Comparison of ENCODE assay signal across 8 cellular contexts in genomic region chr11:66268953-66269906, GRCh38. TPM values are rescaled to one million over a fixed set of nuclear protein-coding genes. Genes with fewer than 3 reads are reported as not detected.
A peak's percentile ranks its signal among the peaks of the same experiment; 100 is the strongest.
DNase-seq lines count a peak whose midpoint lies in the region; ATAC-seq and TF ChIP-seq lines count a peak whose summit lies in the region.

No MANE protein-coding gene starts in this region.

- peak overlapping the region; percentile 17; the same call in 1 of the 2 replicates for H2AFZ ChIP-seq in KMS-11 (ENCODE audit: low read depth)

- H3K4me1 ChIP-seq in KMS-11 (ENCODE audit: low read depth, poor library complexity, severe bottlenecking): peaks cover 21% of the 10 kb centered on the region
- H3K4me1 ChIP-seq in right atrium auricular region: peaks cover 0 to 30% of the 10 kb centered on the region in 2 donors
- peaks cover 19 to 27% of the 10 kb centered on the region in 2 donors for H3K4me1 ChIP-seq in gastrocnemius medialis

- no peak for TF ChIP-seq POLR2A in gastrocnemius medialis (IDR thresholded peaks at IDR 0.05)

- DNase-seq in EL (peak; percentile 72), right atrium auricular region (ENCODE audit: low spot score) (no peak), gastrocnemius medialis (no peak)
- DNase-seq in activated T-helper 1 cell treated with anti-CD3 and anti-CD28 coated beads, Interleukin-12 subunit alpha, Interleukin-12 subunit beta, Interleukin-2, Interleukin-4 antibody, amounts not matched to agents 30 ng/mL and 10 ng/mL and 1 ng/mL, durations not matched to agents 14 hours and 24 hours and 36 hours (ENCODE audit: low spot score): no peak

- H3K9me3 ChIP-seq in right atrium auricular region (no peaks in the 10 kb centered on the region), gastrocnemius medialis (no peaks in the 10 kb centered on the region)

- H3K4me3 Mint-ChIP-seq in activated T-helper 1 cell treated with anti-CD3 and anti-CD28 coated beads, Interleukin-12 subunit alpha, Interleukin-12 subunit beta, Interleukin-2, Interleukin-4 antibody, amounts not matched to agents 30 ng/mL and 10 ng/mL and 1 ng/mL, durations not matched to agents 14 hours and 24 hours and 36 hours: peak overlapping the region; percentile 90

- H3K9me3 Mint-ChIP-seq in activated T-helper 1 cell treated with anti-CD3 and anti-CD28 coated beads, Interleukin-12 subunit alpha, Interleukin-12 subunit beta, Interleukin-2, Interleukin-4 antibody, amounts not matched to agents 30 ng/mL and 10 ng/mL and 1 ng/mL, durations not matched to agents 14 hours and 24 hours and 36 hours: no peaks in the 10 kb centered on the region

- TF ChIP-seq CTCF in KMS-11 (conservative IDR thresholded peaks at IDR 0.05; ENCODE audit: low read depth, low read length): peak; percentile 14
- peak in 1 of 2 donors; percentile 10 for TF ChIP-seq CTCF in right atrium auricular region (IDR thresholded peaks at IDR 0.05)
- no peak for TF ChIP-seq CTCF in gastrocnemius medialis (IDR thresholded peaks at IDR 0.05 in 4 of 5, conservative IDR thresholded peaks at IDR 0.05 in 1 of 5)

- peak overlapping the region; percentile 36 for H3K4me2 ChIP-seq in KMS-11

- peaks cover 2% of the 10 kb centered on the region for H3K27me3 Mint-ChIP-seq in activated T-helper 1 cell treated with anti-CD3 and anti-CD28 coated beads, Interleukin-12 subunit alpha, Interleukin-12 subunit beta, Interleukin-2, Interleukin-4 antibody, amounts not matched to agents 30 ng/mL and 10 ng/mL and 1 ng/mL, durations not matched to agents 14 hours and 24 hours and 36 hours (ENCODE audit: insufficient read depth)

- H3K27me3 ChIP-seq in KMS-11 (ENCODE audit: insufficient read depth, low read depth): no peaks in the 10 kb centered on the region
- H3K27me3 ChIP-seq in right atrium auricular region: no peaks in the 10 kb centered on the region
- H3K27me3 ChIP-seq in gastrocnemius medialis: no peaks in the 10 kb centered on the region

- ATAC-seq in gastrocnemius medialis (peak in 1 of 2 donors; percentile 1), HG02973 (IDR thresholded peaks at IDR 0.05; ENCODE audit: unreplicated experiment) (no peak), HG03095 (IDR thresholded peaks at IDR 0.05; ENCODE audit: unreplicated experiment) (no peak), GM19455 (IDR thresholded peaks at IDR 0.05; ENCODE audit: unreplicated experiment) (no peak)

- peaks cover 22% of the 10 kb centered on the region for H3K36me3 Mint-ChIP-seq in activated T-helper 1 cell treated with anti-CD3 and anti-CD28 coated beads, Interleukin-12 subunit alpha, Interleukin-12 subunit beta, Interleukin-2, Interleukin-4 antibody, amounts not matched to agents 30 ng/mL and 10 ng/mL and 1 ng/mL, durations not matched to agents 14 hours and 24 hours and 36 hours (ENCODE audit: low read depth)

- H3K79me2 ChIP-seq in KMS-11 (ENCODE audit: insufficient read depth, low read depth): peaks cover 31% of the 10 kb centered on the region

- intact Hi-C loops in activated T-helper 1 cell treated with anti-CD3 and anti-CD28 coated beads, Interleukin-12 subunit alpha, Interleukin-12 subunit beta, Interleukin-2, Interleukin-4 antibody, amounts not matched to agents 30 ng/mL and 10 ng/mL and 1 ng/mL, durations not matched to agents 14 hours and 24 hours and 36 hours (cut with micrococcal nuclease): loop anchor here (1.0 to 5.0 kb wide), 14 partner anchors 9 to 654 kb away; partner anchors contain the start of genes B4GAT1, BANF1, BRMS1 and CCDC85B
- intact Hi-C loops in gastrocnemius medialis (cut with DNase I; ENCODE audit: low total_unique reads): loop anchor here (1.0 to 5.0 kb wide), 4 partner anchors 20 to 411 kb away; partner anchors contain the start of genes CFL1, RIN1, SF3B2 and YIF1A

- no peaks in the 10 kb centered on the region for H4K20me1 ChIP-seq in KMS-11 (ENCODE audit: insufficient read depth)

- H3K27ac Mint-ChIP-seq in activated T-helper 1 cell treated with anti-CD3 and anti-CD28 coated beads, Interleukin-12 subunit alpha, Interleukin-12 subunit beta, Interleukin-2, Interleukin-4 antibody, amounts not matched to agents 30 ng/mL and 10 ng/mL and 1 ng/mL, durations not matched to agents 14 hours and 24 hours and 36 hours: peak overlapping the region; percentile 80

- H3K36me3 ChIP-seq in KMS-11 (ENCODE audit: insufficient read depth) (0 out of 2 replicates have a peak, but pooled peaks cover 2% of the 10 kb centered on the region), right atrium auricular region (peaks cover 26% of the 10 kb centered on the region), gastrocnemius medialis (peaks cover 0 to 29% of the 10 kb centered on the region in 2 donors)

- H3K4me3 ChIP-seq in KMS-11 (IDR thresholded peaks at IDR 0.05; ENCODE audit: insufficient read depth, low read depth, low read length) (peak overlapping the region; percentile 18), right atrium auricular region (peak overlapping the region; percentile 81 to 85), gastrocnemius medialis (peak overlapping the region; percentile 79 to 99 (median 86))

- H3K9ac ChIP-seq in KMS-11: peak overlapping the region; percentile 51

- peaks cover 35% of the 10 kb centered on the region for H3K4me1 Mint-ChIP-seq in activated T-helper 1 cell treated with anti-CD3 and anti-CD28 coated beads, Interleukin-12 subunit alpha, Interleukin-12 subunit beta, Interleukin-2, Interleukin-4 antibody, amounts not matched to agents 30 ng/mL and 10 ng/mL and 1 ng/mL, durations not matched to agents 14 hours and 24 hours and 36 hours (ENCODE audit: low read depth)

- peak overlapping the region; percentile 40; the same call in 1 of the 2 replicates for H3K27ac ChIP-seq in KMS-11
- H3K27ac ChIP-seq in right atrium auricular region: peak overlapping the region; percentile 92 to 97
- peak overlapping the region; percentile 92 to 99 (median 96) for H3K27ac ChIP-seq in gastrocnemius medialis

- in situ Hi-C loops in gastrocnemius medialis (cut with MboI; ENCODE audit: low sequenced_read_pairs in 4 of 4): no loop called here

RNA-seq across cellular contexts. Expression of gene RAB1B, which starts 0.8 kb away (rescaled TPM):
- 123 and 124 TPM in 2 replicates for total RNA-seq in activated T-helper 1 cell treated with anti-CD3 and anti-CD28 coated beads, Interleukin-12 subunit alpha, Interleukin-12 subunit beta, Interleukin-2, Interleukin-4 antibody, amounts not matched to agents 30 ng/mL and 10 ng/mL and 1 ng/mL, durations not matched to agents 14 hours and 24 hours and 36 hours
- total RNA-seq in right atrium auricular region: 100 to 1,000 TPM in 1 of 2 donors, 10 to 100 TPM in 1; 95.6 to 115 TPM
- total RNA-seq in gastrocnemius medialis: 100 to 1,000 TPM in 3 of 4 donors, 10 to 100 TPM in 1; 96.0 to 194 (median 130) TPM

RNA-seq across cellular contexts. Expression of gene CNIH2, which starts 8.7 kb away (rescaled TPM):
- 1.7 and 1.8 TPM in 2 replicates for total RNA-seq in activated T-helper 1 cell treated with anti-CD3 and anti-CD28 coated beads, Interleukin-12 subunit alpha, Interleukin-12 subunit beta, Interleukin-2, Interleukin-4 antibody, amounts not matched to agents 30 ng/mL and 10 ng/mL and 1 ng/mL, durations not matched to agents 14 hours and 24 hours and 36 hours
- total RNA-seq in right atrium auricular region (not detected), gastrocnemius medialis (not detected)

RNA-seq across cellular contexts. Expression of gene KLC2, which starts 11.7 kb away (rescaled TPM):
- total RNA-seq in activated T-helper 1 cell treated with anti-CD3 and anti-CD28 coated beads, Interleukin-12 subunit alpha, Interleukin-12 subunit beta, Interleukin-2, Interleukin-4 antibody, amounts not matched to agents 30 ng/mL and 10 ng/mL and 1 ng/mL, durations not matched to agents 14 hours and 24 hours and 36 hours: 56.3 and 62.1 TPM in 2 replicates
- 10 to 100 TPM; 17.7 to 29.6 TPM for total RNA-seq in right atrium auricular region
- total RNA-seq in gastrocnemius medialis: 10 to 100 TPM; 28.4 to 58.7 (median 51.2) TPM

RNA-seq across cellular contexts. Expression of gene YIF1A, which starts 19.7 kb away (rescaled TPM):
- 125 and 127 TPM in 2 replicates for total RNA-seq in activated T-helper 1 cell treated with anti-CD3 and anti-CD28 coated beads, Interleukin-12 subunit alpha, Interleukin-12 subunit beta, Interleukin-2, Interleukin-4 antibody, amounts not matched to agents 30 ng/mL and 10 ng/mL and 1 ng/mL, durations not matched to agents 14 hours and 24 hours and 36 hours
- 100 to 1,000 TPM in 1 of 2 donors, 10 to 100 TPM in 1; 68.1 to 100 TPM for total RNA-seq in right atrium auricular region
- total RNA-seq in gastrocnemius medialis: 100 to 1,000 TPM; 106 to 137 (median 113) TPM

RNA-seq across cellular contexts. Expression of gene TMEM151A, which starts 22.5 kb away (rescaled TPM):
- not detected in 2 replicates for total RNA-seq in activated T-helper 1 cell treated with anti-CD3 and anti-CD28 coated beads, Interleukin-12 subunit alpha, Interleukin-12 subunit beta, Interleukin-2, Interleukin-4 antibody, amounts not matched to agents 30 ng/mL and 10 ng/mL and 1 ng/mL, durations not matched to agents 14 hours and 24 hours and 36 hours
- 1 to 10 TPM; 1.4 to 5.5 TPM for total RNA-seq in right atrium auricular region
- not detected for total RNA-seq in gastrocnemius medialis

Comparison
In these comparisons a context has a peak if more than half of its experiments do, and no peak if none do; other contexts are left out.
1. H3K27ac ChIP-seq: peak in every context shown above with its lines; median percentile 96 in gastrocnemius medialis; 94 in right atrium auricular region; 40 in KMS-11.
2. H3K4me3 ChIP-seq: peak in every context shown above with its lines; median percentile 86 in gastrocnemius medialis; 83 in right atrium auricular region; 18 in KMS-11.